24 cellular contexts compared by ENCODE assay signal in genomic region chr18:58076052-58076451, GRCh38. TPM values are rescaled to one million over a fixed set of nuclear protein-coding genes. Genes with fewer than 3 reads are reported as not detected.
DNase-seq lines count a peak whose midpoint lies in the region.
"Had no signal": no experiment of that assay in that cellular context is flagged by ENCODE, and none has a peak within 500 bp of the region (broad histone marks: within the 10 kb centered on the region; RNA-seq: fewer than 3 reads in every experiment).

No MANE protein-coding gene starts in this region.

- no peaks in the 10 kb centered on the region for H3K9me3 ChIP-seq in adipocyte (ENCODE audit: control insufficient read depth, low read length)
- H3K9me3 ChIP-seq: thyroid gland had no signal

- no peaks in the 10 kb centered on the region for H3K4me1 ChIP-seq in adipocyte (ENCODE audit: control insufficient read depth, insufficient read depth, low read length)

- no peak overlapping the region for H3K4me3 ChIP-seq in adipocyte (ENCODE audit: low read length)
- H3K4me3 ChIP-seq: dorsolateral prefrontal cortex, thyroid gland had no signal

- H3K36me3 ChIP-seq in adipocyte (ENCODE audit: control insufficient read depth, insufficient read depth, low read length, severe bottlenecking), result no peaks in the 10 kb centered on the region
- H3K36me3 ChIP-seq: thyroid gland had no signal

- DNase-seq in DMS 273 (lab: John Stamatoyannopoulos, UW; ENCODE audit: unreplicated experiment) (peak; percentile 14), DMS 273 treated with DMSO at 0.1 percent for 48 hours (lab: John Stamatoyannopoulos, UW) (no peak), adipocyte (ENCODE audit: low read depth) (peak; percentile 19), fibroblast of peridontal ligament (ENCODE audit: extremely low read depth) (peak; percentile 26), GF-D8 (lab: John Stamatoyannopoulos, UW) (no peak), cerebellar nuclear complex (lab: John Stamatoyannopoulos, UW) (no peak), posterior vena cava (ENCODE audit: low spot score) (no peak), head of caudate nucleus (no peak)
- DNase-seq: activated CD4-positive, alpha-beta T cell treated with anti-CD3 and anti-CD28 coated beads, Interleukin-2, amount 50 U/mL, for 1 hour; activated naive CD4-positive, alpha-beta T cell treated with anti-CD3 and anti-CD28 coated beads, Interleukin-2, amount 10 ng/mL, durations not matched to agents 7 days and 5 days; AML-193; amygdala; CD8-positive, alpha-beta T cell; dorsolateral prefrontal cortex; Kasumi-1; natural killer cell; NCI-H1048; NCI-H187 treated with DMSO at 0.1 percent for 48 hours; NCI-H345; NCI-H748 treated with DMSO at 0.1 percent for 48 hours; right cardiac atrium; stimulated activated CD4-positive, alpha-beta T cell treated with anti-CD3 and anti-CD28 coated beads, Interleukin-4, amount 100 ng/mL, for 4 hours; stimulated activated naive CD4-positive, alpha-beta T cell treated with Interleukin-2 at 50 U/mL for 16 hours; thyroid gland had no signal

- intact Hi-C loops in posterior vena cava (cut with DNase I) (no loop called here), head of caudate nucleus (cut with DNase I) (no loop called here)

- no peaks in the 10 kb centered on the region for H3K27me3 ChIP-seq in adipocyte (replicated peaks; ENCODE audit: control insufficient read depth, insufficient read depth, low read length)
- H3K27me3 ChIP-seq: thyroid gland had no signal

- H3K9ac ChIP-seq in adipocyte (ENCODE audit: low read length), result no peak overlapping the region

RNA-seq across cellular contexts. Expression of gene NEDD4L, which starts 32.0 kb away (rescaled TPM):
- total RNA-seq in posterior vena cava, result 10 to 100 TPM; 11.3 to 14.9 TPM

Comparison
In these comparisons a context has a peak if more than half of its experiments do, and no peak if none do; other contexts are left out.
1. DNase-seq: peak in DMS 273 (single experiment), adipocyte (single experiment) and fibroblast of peridontal ligament (single experiment); none in DMS 273 treated with DMSO at 0.1 percent for 48 hours (single experiment), GF-D8 (single experiment), cerebellar nuclear complex (0 of 2), posterior vena cava (single experiment) and head of caudate nucleus (0 of 42).